Comparison of ENCODE assay signal across 13 cellular contexts in genomic region chr19:6020166-6020967, GRCh38. TPM values are rescaled to one million over a fixed set of nuclear protein-coding genes. Genes with fewer than 3 reads are reported as not detected.
DNase-seq lines count a peak whose midpoint lies in the region; ATAC-seq and TF ChIP-seq lines count a peak whose summit lies in the region.
"Had no signal": no experiment of that assay in that cellular context is flagged by ENCODE, and none has a peak within 500 bp of the region (broad histone marks: within the 10 kb centered on the region; RNA-seq: fewer than 3 reads in every experiment).

No MANE protein-coding gene starts in this region.

- H4K20me1 ChIP-seq in SK-N-SH (ENCODE audit: insufficient read depth) = no peaks in the 10 kb centered on the region
- H4K20me1 ChIP-seq in osteoblast (ENCODE audit: insufficient read depth, low read length) = no peaks in the 10 kb centered on the region

- H3K27me3 ChIP-seq in SK-N-SH (ENCODE audit: insufficient read depth) (no peaks in the 10 kb centered on the region), osteoblast (ENCODE audit: insufficient read depth, low read length) (no peaks in the 10 kb centered on the region), left ventricle myocardium inferior (ENCODE audit: low read depth) (no peaks in the 10 kb centered on the region)

- POLR2A ChIA-PET in SK-N-SH (lab: Yijun Ruan, JAX) = no interaction called here

- H2AFZ ChIP-seq in SK-N-SH (ENCODE audit: low read depth) (no peak overlapping the region), osteoblast (ENCODE audit: low read length) (no peak overlapping the region)

- TF ChIP-seq EP300 in SK-N-SH (IDR thresholded peaks at IDR 0.05; ENCODE audit: borderline replicate concordance in 1 of 2, low read depth in 1 of 2, low read length in 1 of 2) = no peak

- ATAC-seq in GM21717 (IDR thresholded peaks at IDR 0.05; ENCODE audit: unreplicated experiment) = no peak

- H3K9me3 ChIP-seq in SK-N-SH (no peaks in the 10 kb centered on the region), osteoblast (ENCODE audit: low read depth, low read length) (no peaks in the 10 kb centered on the region), left ventricle myocardium inferior (replicated peaks) (no peaks in the 10 kb centered on the region)

- H3K4me1 ChIP-seq in SK-N-SH (ENCODE audit: control insufficient read depth in 1 of 2, insufficient read depth in 2 of 2, low read depth in 1 of 2, low read length in 1 of 2) (peaks cover 6 to 10% of the 10 kb centered on the region in 2 experiments; a peak in 3 of 4 replicates), osteoblast (ENCODE audit: insufficient read depth, low read length) (peaks cover 16% of the 10 kb centered on the region), left ventricle myocardium inferior (peaks cover 16% of the 10 kb centered on the region)

- TF ChIP-seq CTCF in SK-N-SH (IDR thresholded peaks at IDR 0.05) = no peak
- TF ChIP-seq CTCF in osteoblast (IDR thresholded peaks at IDR 0.05; ENCODE audit: extremely low read depth, low read depth, low read length) = no peak
- TF ChIP-seq CTCF in left ventricle myocardium inferior (IDR thresholded peaks at IDR 0.05; ENCODE audit: borderline replicate concordance) = no peak

- DNase-seq in EH (ENCODE audit: low read depth) = peak; percentile 34
- DNase-seq in NCI-H2029 (lab: John Stamatoyannopoulos, UW) = peak; percentile 96
- peak; percentile 8 for DNase-seq in SK-N-SH
- DNase-seq in osteoblast (ENCODE audit: insufficient read length, low spot score, missing footprints) = peak; percentile 62
- DNase-seq in T-helper 9 cell = no peak
- no peak for DNase-seq in left ventricle myocardium inferior
- DNase-seq in HuH-7.5 (ENCODE audit: low spot score) = no peak
- DNase-seq: activated naive CD4-positive, alpha-beta T cell treated with Interleukin-2 at 50 U/mL for 16 hours; CD4-positive, alpha-beta memory T cell; naive B cell; NCI-H2227 treated with DMSO at 0.1 percent for 48 hours had no signal

- H3K79me2 ChIP-seq in SK-N-SH (ENCODE audit: insufficient read depth) = no peaks in the 10 kb centered on the region
- no peaks in the 10 kb centered on the region for H3K79me2 ChIP-seq in osteoblast (ENCODE audit: insufficient read depth, low read length)

- H3K9me2 ChIP-seq in SK-N-SH = no peaks in the 10 kb centered on the region

- 93% methylated on average over 23 of the region's 23 CpGs for WGBS in SK-N-SH (ENCODE audit: low lambda C conversion rate)

- H3K9ac ChIP-seq in SK-N-SH = no peak overlapping the region

- H3K27ac ChIP-seq in SK-N-SH (ENCODE audit: low read depth in 2 of 2, low read length in 1 of 2) (no peak overlapping the region), osteoblast (ENCODE audit: low read depth, low read length) (no peak overlapping the region), left ventricle myocardium inferior (replicated peaks) (no peak overlapping the region)
- H3K27ac ChIP-seq: skin epidermis had no signal

- intact Hi-C loops in left ventricle myocardium inferior (cut with micrococcal nuclease) = loop anchor here (5.0 kb wide), 1 partner anchor 33 kb away; no protein-coding TSS in a partner anchor

- H3K4me3 ChIP-seq in SK-N-SH (ENCODE audit: low read depth in 2 of 2, low read length in 1 of 2) = no peak overlapping the region
- no peak overlapping the region for H3K4me3 ChIP-seq in osteoblast (ENCODE audit: insufficient read depth, low read length)
- no peak overlapping the region for H3K4me3 ChIP-seq in left ventricle myocardium inferior
- H3K4me3 ChIP-seq: skin epidermis had no signal

- H3F3A ChIP-seq in SK-N-SH (replicated peaks; ENCODE audit: insufficient read depth) = peaks cover 20% of the 10 kb centered on the region

- TF ChIP-seq RAD21 in SK-N-SH (IDR thresholded peaks at IDR 0.05; ENCODE audit: low read length) = no peak

- H3K36me3 ChIP-seq in SK-N-SH (replicated peaks in 1 of 2; ENCODE audit: control insufficient read depth in 1 of 2, insufficient read depth in 2 of 2, low read length in 1 of 2) (no peaks in the 10 kb centered on the region), osteoblast (ENCODE audit: insufficient read depth, low read length) (no peaks in the 10 kb centered on the region), left ventricle myocardium inferior (peaks cover 9% of the 10 kb centered on the region)

- H3K4me2 ChIP-seq in SK-N-SH (no peak overlapping the region), osteoblast (ENCODE audit: insufficient read depth, low read length) (no peak overlapping the region)

- CTCF ChIA-PET in SK-N-SH (lab: Yijun Ruan, JAX) = interaction anchor here (1.3 to 9.1 kb wide), 6 partner anchors 11 to 216 kb away, joined by 3 to 448 read pairs (median 55); partner anchors contain the start of genes NRTN and RANBP3

TF ChIP-seq in SK-N-SH, 30 proteins besides CTCF, POLR2A, EP300 and RAD21:
- TF ChIP-seq RFX5 (IDR thresholded peaks at IDR 0.05; ENCODE audit: low read length) = no peak
- TF ChIP-seq PBX3 (IDR thresholded peaks at IDR 0.05) = no peak
- TF ChIP-seq TCF12 (IDR thresholded peaks at IDR 0.05) = no peak
- no peak for TF ChIP-seq RCOR1 (IDR thresholded peaks at IDR 0.05; ENCODE audit: low read length)

RNA-seq across cellular contexts. Expression of gene RANBP3, which starts 42.4 kb away (rescaled TPM):
- polyA plus RNA-seq in SK-N-SH (2012; rRNA removed) = 71.8 and 84.0 TPM in 2 replicates
- polyA plus RNA-seq in SK-N-SH (2012; cell fraction: cytosol; rRNA removed) = 38.5 and 46.3 TPM in 2 replicates
- polyA plus RNA-seq in SK-N-SH (2012; cell fraction: nucleus; rRNA removed) = 102 and 210 TPM in 2 replicates
- 40.5 and 42.1 TPM in 2 replicates for total RNA-seq in osteoblast
- 54.8 TPM for total RNA-seq in left ventricle myocardium inferior

Comparison
In these comparisons a context has a peak if more than half of its experiments do, and no peak if none do; other contexts are left out.
1. DNase-seq: peak in EH (single experiment), NCI-H2029 (single experiment), SK-N-SH (single experiment) and osteoblast (single experiment); none in T-helper 9 cell (single experiment), left ventricle myocardium inferior (single experiment) and HuH-7.5 (single experiment).